In the genomic region with DNA sequence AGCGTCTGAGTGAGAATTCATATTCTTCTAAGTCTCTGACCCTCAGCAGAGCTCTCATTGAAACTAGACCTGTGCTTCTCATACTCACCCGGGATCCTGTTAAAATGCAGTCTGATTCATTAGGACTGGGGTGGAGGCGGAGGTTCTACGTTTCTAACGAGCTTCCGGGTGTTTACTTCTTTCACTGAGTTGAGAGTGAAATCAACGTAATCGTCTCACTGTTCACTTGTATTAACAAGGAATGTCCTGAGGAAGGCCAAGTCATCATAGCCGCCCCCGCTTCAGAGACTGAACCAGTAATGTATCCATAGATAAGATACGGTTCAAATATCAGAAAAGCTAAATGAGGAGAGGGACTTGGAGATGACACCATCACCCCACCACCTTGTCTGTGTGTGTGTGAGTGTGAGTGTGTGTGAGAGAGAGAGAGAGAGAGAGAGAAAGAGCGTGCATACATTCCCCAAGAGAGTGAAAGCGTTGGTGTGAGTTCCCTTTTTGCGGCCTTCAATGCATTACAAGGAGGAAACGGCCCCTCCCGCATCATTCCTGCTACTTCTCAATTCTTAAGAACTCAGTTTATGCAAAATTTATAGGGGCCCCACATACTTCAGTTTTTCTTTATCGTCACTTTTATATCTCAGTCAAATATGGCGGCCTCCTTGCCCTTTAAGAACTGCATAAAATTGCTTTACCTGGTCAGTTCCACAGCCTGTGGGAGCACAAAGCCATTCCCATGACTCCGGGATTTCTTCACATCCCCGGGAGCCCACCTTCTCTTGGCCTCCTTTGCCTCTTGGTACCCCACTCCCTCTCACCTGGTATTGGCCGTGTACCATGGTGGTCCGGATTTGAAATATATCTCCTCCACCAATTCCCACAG, we compare ENCODE assay signal across 8 cellular contexts. TPM values are rescaled to one million over a fixed set of nuclear protein-coding genes. Genes with fewer than 3 reads are reported as not detected.
A peak's percentile ranks its signal among the peaks of the same experiment; 100 is the strongest.
DNase-seq lines count a peak whose midpoint lies in the region; ATAC-seq and TF ChIP-seq lines count a peak whose summit lies in the region.

No MANE protein-coding gene starts in this region.

- no peaks in the 10 kb centered on the region for H3K9me3 Mint-ChIP-seq in CD4-positive, alpha-beta T cell
- no peaks in the 10 kb centered on the region for H3K9me3 Mint-ChIP-seq in activated T-cell treated with anti-CD3 and anti-CD28 coated beads, Interleukin-2, amount 50 U/mL, for 4 hours
- no peaks in the 10 kb centered on the region for H3K9me3 Mint-ChIP-seq in natural killer cell

- POLR2A ChIA-PET in CD4-positive, alpha-beta T cell (lab: Charles Lee) = interaction anchor here (0.7 to 2.0 kb wide), 14 partner anchors 11 to 1704 kb away, joined by 3 to 8 read pairs (median 4); a partner anchor contains a TSS
- POLR2A ChIA-PET in SK-N-SH (lab: Yijun Ruan, JAX) = no interaction called here

- peak overlapping the region; percentile 95 for H3K27ac Mint-ChIP-seq in CD4-positive, alpha-beta T cell
- peak overlapping the region; percentile 86 to 88 for H3K27ac Mint-ChIP-seq in natural killer cell

- H3K27ac ChIP-seq in CD4-positive, alpha-beta T cell (ENCODE audit: low read depth, low read length) = peak overlapping the region; percentile 54
- peak overlapping the region; percentile 94 for H3K27ac ChIP-seq in Karpas-422 (ENCODE audit: low read length)
- no peak overlapping the region for H3K27ac ChIP-seq in SK-N-SH (ENCODE audit: low read depth in 2 of 2, low read length in 1 of 2)

- H3K9ac ChIP-seq in Karpas-422 (ENCODE audit: low read length) = peak overlapping the region; percentile 68
- no peak overlapping the region for H3K9ac ChIP-seq in SK-N-SH

- no peak for TF ChIP-seq EP300 in SK-N-SH (IDR thresholded peaks at IDR 0.05; ENCODE audit: borderline replicate concordance in 1 of 2, low read depth in 1 of 2, low read length in 1 of 2)

- TF ChIP-seq CTCF in CD4-positive, alpha-beta T cell (IDR thresholded peaks at IDR 0.05) = no peak
- no peak for TF ChIP-seq CTCF in natural killer cell (IDR thresholded peaks at IDR 0.05)
- no peak for TF ChIP-seq CTCF in SK-N-SH (IDR thresholded peaks at IDR 0.05)

- H3F3A ChIP-seq in SK-N-SH (replicated peaks; ENCODE audit: insufficient read depth) = no peaks in the 10 kb centered on the region

- H3K9me2 ChIP-seq in Karpas-422 (replicated peaks; ENCODE audit: insufficient read depth, low read length) (no peaks in the 10 kb centered on the region), SK-N-SH (no peaks in the 10 kb centered on the region)

- no peaks in the 10 kb centered on the region for H3K27me3 Mint-ChIP-seq in CD4-positive, alpha-beta T cell
- H3K27me3 Mint-ChIP-seq in activated T-cell treated with anti-CD3 and anti-CD28 coated beads, Interleukin-2, amount 50 U/mL, for 4 hours (ENCODE audit: low read depth) = peaks cover 3% of the 10 kb centered on the region
- peaks cover 0 to under 1% of the 10 kb centered on the region in 2 donors for H3K27me3 Mint-ChIP-seq in natural killer cell (ENCODE audit: low read depth in 2 of 2)

- H3K4me3 ChIP-seq in Karpas-422 (ENCODE audit: low read length) = peak overlapping the region; percentile 57
- H3K4me3 ChIP-seq in SK-N-SH (ENCODE audit: low read depth in 2 of 2, low read length in 1 of 2) = no peak overlapping the region

- H3K36me3 Mint-ChIP-seq in CD4-positive, alpha-beta T cell (ENCODE audit: low read depth) = peaks cover 5% of the 10 kb centered on the region
- no peaks in the 10 kb centered on the region for H3K36me3 Mint-ChIP-seq in activated T-cell treated with anti-CD3 and anti-CD28 coated beads, Interleukin-2, amount 50 U/mL, for 4 hours (ENCODE audit: insufficient read depth)
- no peaks in the 10 kb centered on the region for H3K36me3 Mint-ChIP-seq in natural killer cell

- H3K4me2 ChIP-seq in Karpas-422 (ENCODE audit: low read depth, low read length, poor library complexity, severe bottlenecking) (peak overlapping the region; percentile 74), SK-N-SH (no peak overlapping the region)

- H3K9me3 ChIP-seq in CD4-positive, alpha-beta T cell (ENCODE audit: control insufficient read depth, low read length) = no peaks in the 10 kb centered on the region
- H3K9me3 ChIP-seq in Karpas-422 (ENCODE audit: low read length) = no peaks in the 10 kb centered on the region
- H3K9me3 ChIP-seq in SK-N-SH = no peaks in the 10 kb centered on the region

- peak in 9 of 10 experiments; percentile 3 to 41 (median 25) for DNase-seq in CD4-positive, alpha-beta T cell
- DNase-seq in Karpas-422 = peak; percentile 96
- DNase-seq in activated T-cell treated with anti-CD3 and anti-CD28 coated beads, Interleukin-2, amount 50 U/mL, for 4 hours = peak; percentile 14
- peak; percentile 21 for DNase-seq in natural killer cell
- no peak for DNase-seq in NCI-H2029 (lab: John Stamatoyannopoulos, UW)
- DNase-seq in T1000 (lab: John Stamatoyannopoulos, UW) = no peak
- no peak for DNase-seq in SK-N-SH

- H3K4me3 Mint-ChIP-seq in CD4-positive, alpha-beta T cell = peak overlapping the region; percentile 92
- peak overlapping the region; percentile 82 for H3K4me3 Mint-ChIP-seq in activated T-cell treated with anti-CD3 and anti-CD28 coated beads, Interleukin-2, amount 50 U/mL, for 4 hours
- H3K4me3 Mint-ChIP-seq in natural killer cell = peak overlapping the region; percentile 91

- no peak for TF ChIP-seq RAD21 in SK-N-SH (IDR thresholded peaks at IDR 0.05; ENCODE audit: low read length)

- WGBS in SK-N-SH (ENCODE audit: low lambda C conversion rate) = 78% methylated on average over 22 of the region's 22 CpGs

- intact Hi-C loops in CD4-positive, alpha-beta T cell (cut with DNase I, micrococcal nuclease) = loop anchor here in 1 of 2 experiments (2.0 kb wide), 1 partner anchor 21 kb away; no protein-coding TSS in a partner anchor
- intact Hi-C loops in natural killer cell (cut with micrococcal nuclease) = no loop called here

- peak; percentile 92 for ATAC-seq in CD4-positive, alpha-beta T cell (ENCODE audit: poor library complexity)
- ATAC-seq in GM21526 (IDR thresholded peaks at IDR 0.05; ENCODE audit: low FRiP score, unreplicated experiment) (peak; percentile 86), natural killer cell (peak; percentile 81 to 84 (median 83))
- peak; percentile 92 to 93 for ATAC-seq in activated T-cell treated with anti-CD3 and anti-CD28 coated beads, Interleukin-2, amount 50 U/mL, for 4 hours

- H3K4me1 ChIP-seq in Karpas-422 (ENCODE audit: low read length) (peaks cover 51% of the 10 kb centered on the region), SK-N-SH (ENCODE audit: control insufficient read depth in 1 of 2, insufficient read depth in 2 of 2, low read depth in 1 of 2, low read length in 1 of 2) (no peaks in the 10 kb centered on the region)

- no peaks in the 10 kb centered on the region for H3K27me3 ChIP-seq in CD4-positive, alpha-beta T cell (ENCODE audit: control insufficient read depth, insufficient read depth, low read length)
- no peaks in the 10 kb centered on the region for H3K27me3 ChIP-seq in Karpas-422 (ENCODE audit: low read length)
- no peaks in the 10 kb centered on the region for H3K27me3 ChIP-seq in SK-N-SH (ENCODE audit: insufficient read depth)

- H2AFZ ChIP-seq in Karpas-422 (ENCODE audit: low read length) (peak overlapping the region; percentile 92), SK-N-SH (ENCODE audit: low read depth) (no peak overlapping the region)

- H3K4me1 Mint-ChIP-seq in CD4-positive, alpha-beta T cell (ENCODE audit: low read depth) = peaks cover 25% of the 10 kb centered on the region
- H3K4me1 Mint-ChIP-seq in activated T-cell treated with anti-CD3 and anti-CD28 coated beads, Interleukin-2, amount 50 U/mL, for 4 hours (ENCODE audit: low read depth) = peaks cover 24% of the 10 kb centered on the region
- H3K4me1 Mint-ChIP-seq in natural killer cell = peaks cover 20% of the 10 kb centered on the region in 2 donors

- no peaks in the 10 kb centered on the region for H4K20me1 ChIP-seq in Karpas-422 (ENCODE audit: insufficient read depth, low read depth, low read length)
- H4K20me1 ChIP-seq in SK-N-SH (ENCODE audit: insufficient read depth) = no peaks in the 10 kb centered on the region

- CTCF ChIA-PET in CD4-positive, alpha-beta T cell (lab: Charles Lee) = interaction anchor here (1.1 kb wide), 1 partner anchor 76 kb away, joined by 4 read pairs; no protein-coding TSS in a partner anchor
- CTCF ChIA-PET in SK-N-SH (lab: Yijun Ruan, JAX) = no interaction called here

- H3K36me3 ChIP-seq in Karpas-422 (ENCODE audit: insufficient read depth, low read length) = no peaks in the 10 kb centered on the region
- H3K36me3 ChIP-seq in SK-N-SH (replicated peaks in 1 of 2; ENCODE audit: control insufficient read depth in 1 of 2, insufficient read depth in 2 of 2, low read length in 1 of 2) = no peaks in the 10 kb centered on the region

- H3K79me2 ChIP-seq in Karpas-422 (ENCODE audit: low read length) (no peaks in the 10 kb centered on the region), SK-N-SH (ENCODE audit: insufficient read depth) (no peaks in the 10 kb centered on the region)

TF ChIP-seq in SK-N-SH, 30 proteins besides CTCF, POLR2A, EP300 and RAD21 (continues in another document):
- no peak for TF ChIP-seq POLR2AphosphoS5 (IDR thresholded peaks at IDR 0.05; ENCODE audit: low read depth, low read length)
- TF ChIP-seq, protein P1, sequence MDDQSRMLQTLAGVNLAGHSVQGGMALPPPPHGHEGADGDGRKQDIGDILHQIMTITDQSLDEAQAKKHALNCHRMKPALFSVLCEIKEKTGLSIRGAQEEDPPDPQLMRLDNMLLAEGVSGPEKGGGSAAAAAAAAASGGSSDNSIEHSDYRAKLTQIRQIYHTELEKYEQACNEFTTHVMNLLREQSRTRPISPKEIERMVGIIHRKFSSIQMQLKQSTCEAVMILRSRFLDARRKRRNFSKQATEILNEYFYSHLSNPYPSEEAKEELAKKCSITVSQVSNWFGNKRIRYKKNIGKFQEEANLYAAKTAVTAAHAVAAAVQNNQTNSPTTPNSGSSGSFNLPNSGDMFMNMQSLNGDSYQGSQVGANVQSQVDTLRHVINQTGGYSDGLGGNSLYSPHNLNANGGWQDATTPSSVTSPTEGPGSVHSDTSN (IDR thresholded peaks at IDR 0.05) = no peak

RNA-seq across cellular contexts. Expression of a gene that starts 19.8 kb away (rescaled TPM):
- total RNA-seq in CD4-positive, alpha-beta T cell = not detected
- total RNA-seq in Karpas-422 (2014; rRNA removed; shearing (Covaris generic); ENCODE audit: low replicate concordance) = 2.8 and 5.8 TPM in 2 replicates
- under 1 TPM; 0.34 to 0.91 (median 0.49) TPM for total RNA-seq in activated T-cell treated with anti-CD3 and anti-CD28 coated beads, Interleukin-2, amount 50 U/mL, for 4 hours
- 1 to 10 TPM in 1 of 3 donors, under 1 TPM in 1, not detected in 1; 0.97 to 1.1 TPM for total RNA-seq in natural killer cell
- not detected in 2 replicates for polyA plus RNA-seq in SK-N-SH (2012; rRNA removed)
- polyA plus RNA-seq in SK-N-SH (2012; cell fraction: cytosol; rRNA removed) = under 0.01 and 0.01 TPM in 2 replicates
- polyA plus RNA-seq in SK-N-SH (2012; cell fraction: nucleus; rRNA removed) = 0.01 TPM in 1 of 2 replicates, not detected in the other

RNA-seq across cellular contexts. Expression of a gene that starts 32.4 kb away (rescaled TPM):
- 10 to 100 TPM; 13.0 to 16.9 TPM for total RNA-seq in CD4-positive, alpha-beta T cell
- total RNA-seq in Karpas-422 (2014; rRNA removed; shearing (Covaris generic); ENCODE audit: low replicate concordance) = 40.3 and 58.3 TPM in 2 replicates
- 10 to 100 TPM; 76.7 to 85.7 (median 78.3) TPM for total RNA-seq in activated T-cell treated with anti-CD3 and anti-CD28 coated beads, Interleukin-2, amount 50 U/mL, for 4 hours
- total RNA-seq in natural killer cell = 10 to 100 TPM; 16.6 to 18.3 (median 16.7) TPM
- 48.1 and 55.4 TPM in 2 replicates for polyA plus RNA-seq in SK-N-SH (2012; rRNA removed)
- 58.2 and 61.6 TPM in 2 replicates for polyA plus RNA-seq in SK-N-SH (2012; cell fraction: cytosol; rRNA removed)
- polyA plus RNA-seq in SK-N-SH (2012; cell fraction: nucleus; rRNA removed) = 26.6 and 49.7 TPM in 2 replicates

Comparison
In these comparisons a context has a peak if more than half of its experiments do, and no peak if none do; other contexts are left out.
1. DNase-seq: peak in CD4-positive, alpha-beta T cell (9 of 10), Karpas-422 (single experiment), activated T-cell treated with anti-CD3 and anti-CD28 coated beads, Interleukin-2, amount 50 U/mL, for 4 hours (single experiment) and natural killer cell (single experiment); none in NCI-H2029 (single experiment), T1000 (single experiment) and SK-N-SH (single experiment).
2. H3K27ac ChIP-seq: peak in CD4-positive, alpha-beta T cell (single experiment) and Karpas-422 (single experiment); none in SK-N-SH (0 of 2).
3. Peak in every context shown above with its lines, with median percentiles within 50 percentile points of each other: ATAC-seq and H3K4me3 Mint-ChIP-seq.